14 cellular contexts compared by ENCODE assay signal in genomic region chr12:122945047-122945592, GRCh38. TPM values are rescaled to one million over a fixed set of nuclear protein-coding genes. Genes with fewer than 3 reads are reported as not detected.
DNase-seq lines count a peak whose midpoint lies in the region; ATAC-seq and TF ChIP-seq lines count a peak whose summit lies in the region.
"Had no signal": no experiment of that assay in that cellular context is flagged by ENCODE, and none has a peak within 500 bp of the region (broad histone marks: within the 10 kb centered on the region; RNA-seq: fewer than 3 reads in every experiment).

No MANE protein-coding gene starts in this region.

- TF ChIP-seq CTCF in esophagus squamous epithelium (IDR thresholded peaks at IDR 0.05) (no peak), psoas muscle (IDR thresholded peaks at IDR 0.05) (no peak), right lobe of liver (IDR thresholded peaks at IDR 0.05) (no peak)

- H3K9me3 ChIP-seq in SJSA1 (replicated peaks) (no peaks in the 10 kb centered on the region), esophagus squamous epithelium (no peaks in the 10 kb centered on the region), psoas muscle (no peaks in the 10 kb centered on the region), right lobe of liver (no peaks in the 10 kb centered on the region)
- H3K9me3 ChIP-seq: BE2C had no signal

- intact Hi-C loops in esophagus squamous epithelium (cut with DNase I) = no loop called here
- intact Hi-C loops in psoas muscle (cut with DNase I) = no loop called here
- intact Hi-C loops in left colon (cut with DNase I, micrococcal nuclease) = no loop called here
- intact Hi-C loops in right lobe of liver (cut with DNase I) = loop anchor here in 1 of 2 donors (5.0 kb wide), 1 partner anchor 163 kb away; no protein-coding TSS in a partner anchor

- DNase-seq in H7 (peak; percentile 37), SJSA1 (ENCODE audit: low read depth in 1 of 2, low spot score in 2 of 2) (no peak), esophagus squamous epithelium (lab: John Stamatoyannopoulos, UW) (no peak), psoas muscle (no peak), AG08396 (ENCODE audit: low spot score) (no peak), left colon (no peak), right lobe of liver (no peak)
- DNase-seq: activated CD4-positive, alpha-beta memory T cell treated with anti-CD3 and anti-CD28 coated beads, Interleukin-2, amount 10 ng/mL, durations not matched to agents 7 days and 5 days; BE2C; DMS53; kidney glomerular epithelial cell; NCI-H1417 treated with DMSO at 0.1 percent for 48 hours; NCI-H2227 treated with DMSO at 0.1 percent for 48 hours; stimulated activated CD4-positive, alpha-beta T cell treated with anti-CD3 and anti-CD28 coated beads, Interleukin-12 subunit alpha, Interleukin-12 subunit beta, amount 100 ng/mL, for 4 hours had no signal

- ATAC-seq in psoas muscle (no peak), left colon (no peak), right lobe of liver (no peak)

- WGBS in esophagus squamous epithelium, 2 donors = 20 to 71% methylated on average over 1 of the region's 8 CpGs
- WGBS in psoas muscle, 3 donors = 50 to 60% (median 57%) methylated on average over 8 of the region's 8 CpGs
- no CpG with 5 or more reads among the region's 8 CpGs for WGBS in right lobe of liver (ENCODE audit: insufficient coverage, low coverage, low lambda C conversion rate, missing lambda C conversion rate)

- H3K27ac ChIP-seq in SJSA1 (peak overlapping the region; percentile 16; the same call in 1 of the 2 replicates), esophagus squamous epithelium (peak overlapping the region; percentile 23 to 74 (median 58)), psoas muscle (peak overlapping the region; percentile 30), right lobe of liver (no peak overlapping the region)

- H3K4me3 ChIP-seq in H7 (ENCODE audit: insufficient read depth, low read depth, low read length) = no peak overlapping the region
- H3K4me3 ChIP-seq in SJSA1 = no peak overlapping the region
- no peak overlapping the region for H3K4me3 ChIP-seq in esophagus squamous epithelium
- no peak overlapping the region for H3K4me3 ChIP-seq in psoas muscle
- H3K4me3 ChIP-seq in right lobe of liver = no peak overlapping the region

- H3K4me1 ChIP-seq in SJSA1 (replicated peaks) (peaks cover 86% of the 10 kb centered on the region), esophagus squamous epithelium (peaks cover 33 to 69% (median 46%) of the 10 kb centered on the region in 3 donors), psoas muscle (peaks cover 8% of the 10 kb centered on the region), right lobe of liver (no peaks in the 10 kb centered on the region)
- H3K4me1 ChIP-seq: BE2C had no signal

- no peaks in the 10 kb centered on the region for H3K27me3 ChIP-seq in H7 (ENCODE audit: control insufficient read depth, insufficient read depth, low read length)
- H3K27me3 ChIP-seq in SJSA1 (replicated peaks) = no peaks in the 10 kb centered on the region
- no peaks in the 10 kb centered on the region for H3K27me3 ChIP-seq in esophagus squamous epithelium
- H3K27me3 ChIP-seq in psoas muscle (ENCODE audit: insufficient read depth in 3 of 3, low read length in 2 of 3) = no peaks in the 10 kb centered on the region
- H3K27me3 ChIP-seq in right lobe of liver = no peaks in the 10 kb centered on the region
- H3K27me3 ChIP-seq: BE2C had no signal

- no peak for TF ChIP-seq POLR2A in esophagus squamous epithelium (IDR thresholded peaks at IDR 0.05)
- TF ChIP-seq POLR2A in right lobe of liver (IDR thresholded peaks at IDR 0.05) = no peak

- no peaks in the 10 kb centered on the region for H3K36me3 ChIP-seq in H7 (replicated peaks; ENCODE audit: control insufficient read depth, insufficient read depth, low read length)
- H3K36me3 ChIP-seq in SJSA1 = peaks cover 15% of the 10 kb centered on the region
- H3K36me3 ChIP-seq in esophagus squamous epithelium = no peaks in the 10 kb centered on the region
- H3K36me3 ChIP-seq in psoas muscle (ENCODE audit: insufficient read depth in 1 of 2, low read depth in 1 of 2) = no peaks in the 10 kb centered on the region
- no peaks in the 10 kb centered on the region for H3K36me3 ChIP-seq in right lobe of liver
- H3K36me3 ChIP-seq: BE2C had no signal

RNA-seq across cellular contexts. Expression of gene ABCB9, which starts 21.1 kb away (rescaled TPM):
- total RNA-seq in H7 (2014; rRNA removed; shearing (Covaris generic)) = 1.7 and 3.0 TPM in 2 replicates
- total RNA-seq in SJSA1 (2014; rRNA removed; shearing (Covaris generic)) = 11.0 and 11.5 TPM in 2 replicates
- total RNA-seq in esophagus squamous epithelium (1 to 10 TPM; 2.9 to 5.5 (median 3.3) TPM), psoas muscle (under 1 TPM; 0.47 to 0.97 (median 0.78) TPM), left colon (1 to 10 TPM; 4.6 to 4.9 TPM), right lobe of liver (1 to 10 TPM in 2 of 6 experiments, under 1 TPM in 4; 0.48 to 1.4 (median 0.94) TPM)
- polyA plus RNA-seq in psoas muscle = 1 to 10 TPM in 1 of 3 donors, under 1 TPM in 2; 0.56 to 1.1 (median 0.62) TPM

RNA-seq across cellular contexts. Expression of gene OGFOD2, which starts 29.9 kb away (rescaled TPM):
- 17.8 and 23.4 TPM in 2 replicates for total RNA-seq in H7 (2014; rRNA removed; shearing (Covaris generic))
- total RNA-seq in SJSA1 (2014; rRNA removed; shearing (Covaris generic)) = 16.3 and 23.4 TPM in 2 replicates
- 10 to 100 TPM in 3 of 4 donors, 1 to 10 TPM in 1; 8.5 to 13.9 (median 11.3) TPM for total RNA-seq in esophagus squamous epithelium
- 10 to 100 TPM in 1 of 4 donors, 1 to 10 TPM in 3; 6.4 to 12.0 (median 8.5) TPM for total RNA-seq in psoas muscle
- 10 to 100 TPM in 2 of 3 donors, 1 to 10 TPM in 1; 7.0 to 25.3 (median 19.5) TPM for polyA plus RNA-seq in psoas muscle
- total RNA-seq in left colon = 10 to 100 TPM; 22.2 to 22.4 TPM
- 10 to 100 TPM in 5 of 6 experiments, 1 to 10 TPM in 1; 9.9 to 18.8 (median 14.1) TPM for total RNA-seq in right lobe of liver

RNA-seq across cellular contexts. Expression of gene ARL6IP4, which starts 35.4 kb away (rescaled TPM):
- total RNA-seq in H7 (2014; rRNA removed; shearing (Covaris generic)) = 203 and 220 TPM in 2 replicates
- total RNA-seq in SJSA1 (2014; rRNA removed; shearing (Covaris generic)) = 263 and 326 TPM in 2 replicates
- total RNA-seq in esophagus squamous epithelium (100 to 1,000 TPM in 3 of 4 donors, 10 to 100 TPM in 1; 84.2 to 212 (median 153) TPM), psoas muscle (100 to 1,000 TPM; 113 to 130 (median 117) TPM), left colon (100 to 1,000 TPM; 136 to 158 TPM), right lobe of liver (100 to 1,000 TPM in 5 of 6 experiments, 10 to 100 TPM in 1; 84.7 to 146 (median 110) TPM)
- 100 to 1,000 TPM; 161 to 193 (median 187) TPM for polyA plus RNA-seq in psoas muscle

RNA-seq across cellular contexts. Expression of gene VPS37B, which starts 49.2 kb away (rescaled TPM):
- total RNA-seq in H7 (2014; rRNA removed; shearing (Covaris generic)) = 14.7 and 20.9 TPM in 2 replicates
- total RNA-seq in SJSA1 (2014; rRNA removed; shearing (Covaris generic)) = 11.9 and 31.5 TPM in 2 replicates
- total RNA-seq in esophagus squamous epithelium = 10 to 100 TPM; 41.1 to 85.7 (median 69.5) TPM
- total RNA-seq in psoas muscle = 10 to 100 TPM in 2 of 4 donors, 1 to 10 TPM in 2; 8.9 to 11.1 (median 9.9) TPM
- 1 to 10 TPM; 3.2 to 7.7 (median 5.9) TPM for polyA plus RNA-seq in psoas muscle
- total RNA-seq in left colon = 10 to 100 TPM; 66.4 to 86.7 TPM
- 1 to 10 TPM; 5.2 to 6.7 (median 6.0) TPM for total RNA-seq in right lobe of liver

Comparison
In these comparisons a context has a peak if more than half of its experiments do, and no peak if none do; other contexts are left out.
1. H3K27ac ChIP-seq: peak in SJSA1 (single experiment), esophagus squamous epithelium (4 of 4) and psoas muscle (single experiment); none in right lobe of liver (0 of 3).